In genomic region chr14:93090826-93091583, GRCh38 we compare ENCODE assay signal across 11 cellular contexts. TPM values are rescaled to one million over a fixed set of nuclear protein-coding genes. Genes with fewer than 3 reads are reported as not detected.
DNase-seq lines count a peak whose midpoint lies in the region; ATAC-seq and TF ChIP-seq lines count a peak whose summit lies in the region.
"Had no signal": no experiment of that assay in that cellular context is flagged by ENCODE, and none has a peak within 500 bp of the region (broad histone marks: within the 10 kb centered on the region; RNA-seq: fewer than 3 reads in every experiment).

No MANE protein-coding gene starts in this region.

- no peaks in the 10 kb centered on the region for H3K9me3 ChIP-seq in heart right ventricle
- H3K9me3 ChIP-seq in stomach smooth muscle (ENCODE audit: control insufficient read depth in 2 of 2, low read length in 2 of 2), result no peaks in the 10 kb centered on the region
- H3K9me3 ChIP-seq: thoracic aorta had no signal

- no peak for TF ChIP-seq CTCF in heart right ventricle (IDR thresholded peaks at IDR 0.05)

- WGBS in heart right ventricle, 2 donors, result 53 to 55% methylated on average over 13 of the region's 13 CpGs

- no peaks in the 10 kb centered on the region for H3K27me3 Mint-ChIP-seq in activated T-helper 17 cell treated with anti-CD3 and anti-CD28 coated beads, Interleukin-2, amount 50 U/mL, for 72 hours

- no peaks in the 10 kb centered on the region for H3K36me3 Mint-ChIP-seq in activated T-helper 17 cell treated with anti-CD3 and anti-CD28 coated beads, Interleukin-2, amount 50 U/mL, for 72 hours (ENCODE audit: low read depth)

- H3K9me3 Mint-ChIP-seq in activated T-helper 17 cell treated with anti-CD3 and anti-CD28 coated beads, Interleukin-2, amount 50 U/mL, for 72 hours, result no peaks in the 10 kb centered on the region

- H3K27ac ChIP-seq in heart right ventricle (peak overlapping the region; percentile 12 to 82 (median 66)), stomach smooth muscle (ENCODE audit: low read length) (peak overlapping the region; percentile 41)
- H3K27ac ChIP-seq: 22Rv1, thoracic aorta had no signal

- H3K36me3 ChIP-seq in heart right ventricle (no peaks in the 10 kb centered on the region), stomach smooth muscle (ENCODE audit: control insufficient read depth in 2 of 2, insufficient read depth in 2 of 2, low read length in 2 of 2) (no peaks in the 10 kb centered on the region)
- H3K36me3 ChIP-seq: thoracic aorta had no signal

- ATAC-seq in activated T-helper 17 cell treated with anti-CD3 and anti-CD28 coated beads, Interleukin-2, amount 50 U/mL, for 72 hours (replicated peaks), result no peak
- ATAC-seq in heart right ventricle, result peak; percentile 47 to 69 (median 56)
- no peak for ATAC-seq in GM18517 (IDR thresholded peaks at IDR 0.05; ENCODE audit: unreplicated experiment)

- H3K9ac ChIP-seq in stomach smooth muscle (ENCODE audit: low read length in 2 of 2), result peak overlapping the region in 1 of 2 donors; percentile 6

- peaks cover 40 to 95% (median 76%) of the 10 kb centered on the region in 9 donors for H3K4me1 ChIP-seq in heart right ventricle
- peaks cover 37% of the 10 kb centered on the region for H3K4me1 ChIP-seq in stomach smooth muscle (ENCODE audit: control insufficient read depth, insufficient read depth, low read length)

- H3K4me3 ChIP-seq in heart right ventricle (no peak overlapping the region), stomach smooth muscle (ENCODE audit: low read length in 2 of 2) (no peak overlapping the region)
- H3K4me3 ChIP-seq: thoracic aorta had no signal

- intact Hi-C loops in heart right ventricle (cut with DNase I), result loop anchor here in 1 of 10 donors (5.0 kb wide), 1 partner anchor 44 kb away; no protein-coding TSS in a partner anchor
- intact Hi-C loops in posterior vena cava (cut with DNase I), result no loop called here

- H3K4me1 Mint-ChIP-seq in activated T-helper 17 cell treated with anti-CD3 and anti-CD28 coated beads, Interleukin-2, amount 50 U/mL, for 72 hours, result peaks cover 11% of the 10 kb centered on the region

- no peaks in the 10 kb centered on the region for H3K27me3 ChIP-seq in heart right ventricle
- no peaks in the 10 kb centered on the region for H3K27me3 ChIP-seq in stomach smooth muscle (ENCODE audit: control insufficient read depth in 1 of 2, insufficient read depth in 2 of 2, low read length in 2 of 2)

- H3K27ac Mint-ChIP-seq in activated T-helper 17 cell treated with anti-CD3 and anti-CD28 coated beads, Interleukin-2, amount 50 U/mL, for 72 hours, result peak overlapping the region; percentile 73

- DNase-seq in DMS 273 (lab: John Stamatoyannopoulos, UW; ENCODE audit: unreplicated experiment), result peak; percentile 58
- DNase-seq in DMS 273 treated with DMSO at 0.1 percent for 48 hours (lab: John Stamatoyannopoulos, UW), result no peak
- DNase-seq in heart right ventricle, result peak in 1 of 2 donors; percentile 48
- no peak for DNase-seq in NCI-H1048 (lab: John Stamatoyannopoulos, UW)
- DNase-seq in posterior vena cava (ENCODE audit: low spot score), result no peak
- DNase-seq: islet precursor cell had no signal

- no peak overlapping the region for H3K4me3 Mint-ChIP-seq in activated T-helper 17 cell treated with anti-CD3 and anti-CD28 coated beads, Interleukin-2, amount 50 U/mL, for 72 hours

RNA-seq across cellular contexts. Expression of gene ITPK1, which starts 24.7 kb away (rescaled TPM):
- 10 to 100 TPM; 32.1 to 48.9 TPM for total RNA-seq in activated T-helper 17 cell treated with anti-CD3 and anti-CD28 coated beads, Interleukin-2, amount 50 U/mL, for 72 hours
- total RNA-seq in heart right ventricle, result 100 to 1,000 TPM in 3 of 10 donors, 10 to 100 TPM in 7; 67.5 to 152 (median 92.7) TPM
- 100 to 1,000 TPM in 1 of 2 donors, 10 to 100 TPM in 1; 47.1 to 108 TPM for polyA plus RNA-seq in heart right ventricle
- total RNA-seq in posterior vena cava, result 10 to 100 TPM; 50.9 to 68.6 TPM

Comparison
In these comparisons a context has a peak if more than half of its experiments do, and no peak if none do; other contexts are left out.
1. ATAC-seq: peak in heart right ventricle (8 of 8); none in activated T-helper 17 cell treated with anti-CD3 and anti-CD28 coated beads, Interleukin-2, amount 50 U/mL, for 72 hours (single experiment) and GM18517 (single experiment).